3 cellular contexts compared by ENCODE assay signal in the genomic region with DNA sequence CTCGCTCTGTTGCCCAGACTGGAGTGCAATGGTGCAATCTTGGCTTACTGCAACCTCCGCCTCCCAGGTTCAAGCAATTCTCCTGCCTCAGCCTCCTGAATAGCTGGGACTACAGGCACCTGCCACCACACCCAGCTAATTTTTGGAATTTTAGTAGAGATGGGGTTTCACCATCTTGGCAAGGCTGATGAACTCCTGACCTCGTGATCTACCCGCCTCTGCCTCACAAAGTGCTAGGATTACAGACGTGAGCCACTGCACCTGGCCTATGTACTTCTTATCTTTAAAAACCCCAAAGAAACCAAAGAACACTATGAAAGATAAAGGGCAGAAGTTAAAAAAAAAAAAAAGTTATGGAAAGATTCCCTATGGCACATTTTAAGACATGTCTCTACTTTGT. TPM values are rescaled to one million over a fixed set of nuclear protein-coding genes. Genes with fewer than 3 reads are reported as not detected.
"Had no signal": no experiment of that assay in that cellular context is flagged by ENCODE, and none has a peak within 500 bp of the region (broad histone marks: within the 10 kb centered on the region; RNA-seq: fewer than 3 reads in every experiment).

No MANE protein-coding gene starts in this region.

RNA-seq across cellular contexts. Expression of gene ISM2, which starts 38.3 kb away (rescaled TPM):
- total RNA-seq: H4, HT1080 had no signal
- polyA plus RNA-seq: IgD-negative memory B cell had no signal
